8 cellular contexts compared by ENCODE assay signal in the genomic region with DNA sequence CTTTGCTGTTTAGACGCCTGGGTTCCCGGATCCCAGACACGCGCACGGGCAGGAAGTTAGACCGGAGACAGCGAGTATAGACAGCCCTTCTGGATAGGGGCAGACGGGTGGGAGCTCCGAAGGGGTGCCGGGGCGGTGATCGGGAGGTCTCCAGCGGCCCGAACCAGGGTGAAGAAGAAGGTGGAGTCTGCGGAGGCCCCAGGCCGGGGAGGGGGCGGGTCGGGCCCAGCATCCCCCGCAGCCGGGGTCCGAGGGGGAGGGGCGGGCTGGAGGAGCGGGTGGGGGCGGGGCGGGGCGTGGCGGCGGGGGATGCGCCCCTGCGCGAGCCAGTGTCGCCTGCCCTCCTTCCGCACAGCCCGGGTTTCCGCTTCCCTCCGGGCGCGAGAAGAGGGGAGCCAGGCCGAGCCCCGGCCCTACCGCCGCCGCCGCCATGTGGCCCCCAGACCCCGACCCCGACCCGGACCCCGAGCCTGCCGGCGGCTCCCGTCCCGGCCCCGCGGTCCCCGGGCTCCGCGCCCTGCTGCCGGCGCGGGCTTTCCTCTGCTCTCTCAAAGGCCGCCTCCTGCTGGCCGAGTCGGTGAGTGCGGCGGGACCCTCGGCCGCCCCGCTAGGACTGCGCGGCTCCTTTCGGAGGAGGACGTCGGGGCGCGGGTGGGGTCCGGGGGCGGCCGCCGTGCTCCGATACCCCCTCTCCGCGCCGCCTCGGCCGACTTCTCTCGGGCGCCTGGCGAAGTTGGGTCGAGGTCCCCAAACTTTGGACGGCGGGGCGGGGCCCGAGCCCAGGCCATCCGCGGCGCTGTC. TPM values are rescaled to one million over a fixed set of nuclear protein-coding genes. Genes with fewer than 3 reads are reported as not detected.
DNase-seq lines count a peak whose midpoint lies in the region; ATAC-seq and TF ChIP-seq lines count a peak whose summit lies in the region.

A gene with protein sequence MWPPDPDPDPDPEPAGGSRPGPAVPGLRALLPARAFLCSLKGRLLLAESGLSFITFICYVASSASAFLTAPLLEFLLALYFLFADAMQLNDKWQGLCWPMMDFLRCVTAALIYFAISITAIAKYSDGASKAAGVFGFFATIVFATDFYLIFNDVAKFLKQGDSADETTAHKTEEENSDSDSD (plus strand): TSS at position 329 of the 801 bp plus-strand sequence. CDS start 102 bp downstream, at position 431.

- peaks cover 5% of the 10 kb centered on the region for H3K79me2 ChIP-seq in mesendoderm (ENCODE audit: control insufficient read depth, insufficient read depth, low read length)

- WGBS in mesendoderm (ENCODE audit: extremely low coverage, insufficient coverage, low lambda C conversion rate) = no CpG with 5 or more reads among the region's 96 CpGs

- H2AK5ac ChIP-seq in mesendoderm (ENCODE audit: low read length) = no peak within 1 kb of the TSS

- H3K4ac ChIP-seq in mesendoderm (ENCODE audit: low read depth, low read length) = peak within 1 kb of the TSS; percentile 100

- H3K27ac Mint-ChIP-seq in activated CD4-positive, alpha-beta memory T cell treated with anti-CD3 and anti-CD28 coated beads, Interleukin-2, amount 10 ng/mL, durations not matched to agents 7 days and 5 days = peak within 1 kb of the TSS; percentile 97

- H2BK120ac ChIP-seq in mesendoderm (ENCODE audit: low read depth, low read length) = peak within 1 kb of the TSS; percentile 35

- peak within 1 kb of the TSS; percentile 84 for H3K4me3 Mint-ChIP-seq in activated CD4-positive, alpha-beta memory T cell treated with anti-CD3 and anti-CD28 coated beads, Interleukin-2, amount 10 ng/mL, durations not matched to agents 7 days and 5 days

- H3K79me1 ChIP-seq in mesendoderm (ENCODE audit: low read length) = peaks cover 3% of the 10 kb centered on the region

- POLR2A ChIA-PET in activated CD4-positive, alpha-beta memory T cell treated with anti-CD3 and anti-CD28 coated beads, Interleukin-2, amount 10 ng/mL, durations not matched to agents 7 days and 5 days (lab: Charles Lee) = interaction anchor here (1.1 to 3.1 kb wide), 16 partner anchors 15 to 270 kb away, joined by 3 to 40 read pairs (median 4); a partner anchor contains a TSS

- H2BK15ac ChIP-seq in mesendoderm (replicated peaks; ENCODE audit: low read depth) = no peak within 1 kb of the TSS

- peak; percentile 83 for TF ChIP-seq CTCF in GM12875 (IDR thresholded peaks at IDR 0.05; ENCODE audit: borderline replicate concordance, insufficient read depth, low read depth, low read length)

- H4K5ac ChIP-seq in mesendoderm (ENCODE audit: low read length) = no peak within 1 kb of the TSS

- H3K36me3 ChIP-seq in effector memory CD4-positive, alpha-beta T cell (ENCODE audit: control insufficient read depth, insufficient read depth, low read length) = peaks cover 8% of the 10 kb centered on the region
- no peaks in the 10 kb centered on the region for H3K36me3 ChIP-seq in mesendoderm (ENCODE audit: control insufficient read depth, insufficient read depth, low read length)

- DNase-seq in NCI-H2227 treated with DMSO at 0.1 percent for 48 hours (lab: John Stamatoyannopoulos, UW) (peak; percentile 62), mesendoderm (peak; percentile 78), globus pallidus (ENCODE audit: low spot score) (no peak)
- DNase-seq in activated CD4-positive, alpha-beta memory T cell treated with anti-CD3 and anti-CD28 coated beads, Interleukin-2, amount 10 ng/mL, durations not matched to agents 7 days and 5 days = peak; percentile 77
- DNase-seq in effector memory CD4-positive, alpha-beta T cell = peak; percentile 32 to 56 (median 46)
- peak; percentile 64 to 66 for DNase-seq in stimulated activated CD8-positive, alpha-beta memory T cell treated with anti-CD3 and anti-CD28 coated beads, Interleukin-2, amount 100 ng/mL, for 48 hours (ENCODE audit: low read depth in 2 of 2)

- peak within 1 kb of the TSS; percentile 72 for H3K4me3 ChIP-seq in GM12875 (ENCODE audit: low read depth, low read length)
- H3K4me3 ChIP-seq in effector memory CD4-positive, alpha-beta T cell (ENCODE audit: insufficient read depth, low read depth, low read length, poor library complexity, severe bottlenecking) = peak within 1 kb of the TSS; percentile 85
- peak within 1 kb of the TSS; percentile 62 for H3K4me3 ChIP-seq in mesendoderm (ENCODE audit: low read length)

- H3K4me1 ChIP-seq in effector memory CD4-positive, alpha-beta T cell (ENCODE audit: control insufficient read depth, insufficient read depth, low read length, poor library complexity, severe bottlenecking) = peaks cover 20% of the 10 kb centered on the region
- H3K4me1 ChIP-seq in mesendoderm (ENCODE audit: control insufficient read depth, low read depth, low read length) = peaks cover 9% of the 10 kb centered on the region

- peak within 1 kb of the TSS; percentile 95 for H3K4me2 ChIP-seq in mesendoderm (ENCODE audit: low read length)

- peak within 1 kb of the TSS; percentile 79 for H3K27ac ChIP-seq in effector memory CD4-positive, alpha-beta T cell (ENCODE audit: insufficient read depth, low read length, poor library complexity, severe bottlenecking)
- H3K27ac ChIP-seq in mesendoderm (ENCODE audit: low read depth, low read length) = peak within 1 kb of the TSS; percentile 68

- CTCF ChIA-PET in activated CD4-positive, alpha-beta memory T cell treated with anti-CD3 and anti-CD28 coated beads, Interleukin-2, amount 10 ng/mL, durations not matched to agents 7 days and 5 days (lab: Charles Lee) = interaction anchor here (0.9 to 3.4 kb wide), 13 partner anchors 10 to 198 kb away, joined by 3 to 27 read pairs (median 4); a partner anchor contains a TSS

- no peaks in the 10 kb centered on the region for H3K27me3 Mint-ChIP-seq in activated CD4-positive, alpha-beta memory T cell treated with anti-CD3 and anti-CD28 coated beads, Interleukin-2, amount 10 ng/mL, durations not matched to agents 7 days and 5 days

- H3K56ac ChIP-seq in mesendoderm (ENCODE audit: low read length) = peak within 1 kb of the TSS; percentile 96

- ATAC-seq in HG02642 (IDR thresholded peaks at IDR 0.05; ENCODE audit: poor library complexity, unreplicated experiment) = peak; percentile 56

- H3K36me3 Mint-ChIP-seq in activated CD4-positive, alpha-beta memory T cell treated with anti-CD3 and anti-CD28 coated beads, Interleukin-2, amount 10 ng/mL, durations not matched to agents 7 days and 5 days (ENCODE audit: low read depth) = peaks cover 39% of the 10 kb centered on the region

- H3K9me3 Mint-ChIP-seq in activated CD4-positive, alpha-beta memory T cell treated with anti-CD3 and anti-CD28 coated beads, Interleukin-2, amount 10 ng/mL, durations not matched to agents 7 days and 5 days = peaks cover 15% of the 10 kb centered on the region

- no peaks in the 10 kb centered on the region for H3K9me3 ChIP-seq in effector memory CD4-positive, alpha-beta T cell (ENCODE audit: control insufficient read depth, low read length)

- H3K27me3 ChIP-seq in effector memory CD4-positive, alpha-beta T cell (replicated peaks; ENCODE audit: control insufficient read depth, insufficient read depth, low read length, poor library complexity, severe bottlenecking) = no peaks in the 10 kb centered on the region
- no peaks in the 10 kb centered on the region for H3K27me3 ChIP-seq in mesendoderm (ENCODE audit: insufficient read depth, low read length, poor library complexity)

- H3K23ac ChIP-seq in mesendoderm (ENCODE audit: low read length) = peak within 1 kb of the TSS; percentile 57

- H3K18ac ChIP-seq in mesendoderm (ENCODE audit: low read length) = peak within 1 kb of the TSS; percentile 98

- peak within 1 kb of the TSS; percentile 22 for H2BK5ac ChIP-seq in mesendoderm (ENCODE audit: low read length)

- peak within 1 kb of the TSS; percentile 85 for H3K9ac ChIP-seq in mesendoderm (ENCODE audit: low read length)

- no peak within 1 kb of the TSS for H4K8ac ChIP-seq in mesendoderm (ENCODE audit: low read depth, low read length)

- peaks cover 53% of the 10 kb centered on the region for H3K4me1 Mint-ChIP-seq in activated CD4-positive, alpha-beta memory T cell treated with anti-CD3 and anti-CD28 coated beads, Interleukin-2, amount 10 ng/mL, durations not matched to agents 7 days and 5 days

RNA-seq across cellular contexts. Expression of the gene that starts here (rescaled TPM):
- total RNA-seq in activated CD4-positive, alpha-beta memory T cell treated with anti-CD3 and anti-CD28 coated beads, Interleukin-2, amount 10 ng/mL, durations not matched to agents 7 days and 5 days = 100 to 1,000 TPM; 111 TPM
- polyA plus RNA-seq in mesendoderm (2013, experiment 1 of 2) = 49.4 TPM
- 49.0 TPM for polyA plus RNA-seq in mesendoderm (2013, experiment 2 of 2)
